Comparison of ENCODE assay signal across 1 cellular context in the genomic region with DNA sequence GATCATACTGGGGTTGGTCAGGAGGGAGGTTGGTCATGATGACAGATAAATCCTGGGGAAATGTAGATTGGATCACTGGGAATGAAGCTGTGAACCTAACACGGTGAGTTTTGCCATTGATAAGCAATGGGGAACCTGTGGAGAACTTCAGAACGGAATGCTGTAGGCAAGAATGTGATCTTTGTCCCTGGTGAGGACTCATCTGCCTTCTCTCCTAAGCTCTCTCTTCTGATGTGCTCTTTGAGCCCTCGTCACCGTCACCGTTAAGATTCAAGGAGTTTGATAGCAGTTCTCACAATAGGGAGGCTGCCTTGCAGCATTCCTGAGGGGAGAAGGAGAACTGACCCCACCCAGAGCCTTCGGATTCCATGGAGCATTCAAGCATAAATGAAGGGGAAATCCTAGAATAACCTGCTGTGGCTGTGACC.
A peak's percentile ranks its signal among the peaks of the same experiment; 100 is the strongest.
TF ChIP-seq lines count a peak whose summit lies in the region.

No MANE protein-coding gene starts in this region.

TF ChIP-seq in GM23338, 12 proteins besides CTCF, POLR2A, EP300 and RAD21 (continued from another document):
- TF ChIP-seq, protein P1, sequence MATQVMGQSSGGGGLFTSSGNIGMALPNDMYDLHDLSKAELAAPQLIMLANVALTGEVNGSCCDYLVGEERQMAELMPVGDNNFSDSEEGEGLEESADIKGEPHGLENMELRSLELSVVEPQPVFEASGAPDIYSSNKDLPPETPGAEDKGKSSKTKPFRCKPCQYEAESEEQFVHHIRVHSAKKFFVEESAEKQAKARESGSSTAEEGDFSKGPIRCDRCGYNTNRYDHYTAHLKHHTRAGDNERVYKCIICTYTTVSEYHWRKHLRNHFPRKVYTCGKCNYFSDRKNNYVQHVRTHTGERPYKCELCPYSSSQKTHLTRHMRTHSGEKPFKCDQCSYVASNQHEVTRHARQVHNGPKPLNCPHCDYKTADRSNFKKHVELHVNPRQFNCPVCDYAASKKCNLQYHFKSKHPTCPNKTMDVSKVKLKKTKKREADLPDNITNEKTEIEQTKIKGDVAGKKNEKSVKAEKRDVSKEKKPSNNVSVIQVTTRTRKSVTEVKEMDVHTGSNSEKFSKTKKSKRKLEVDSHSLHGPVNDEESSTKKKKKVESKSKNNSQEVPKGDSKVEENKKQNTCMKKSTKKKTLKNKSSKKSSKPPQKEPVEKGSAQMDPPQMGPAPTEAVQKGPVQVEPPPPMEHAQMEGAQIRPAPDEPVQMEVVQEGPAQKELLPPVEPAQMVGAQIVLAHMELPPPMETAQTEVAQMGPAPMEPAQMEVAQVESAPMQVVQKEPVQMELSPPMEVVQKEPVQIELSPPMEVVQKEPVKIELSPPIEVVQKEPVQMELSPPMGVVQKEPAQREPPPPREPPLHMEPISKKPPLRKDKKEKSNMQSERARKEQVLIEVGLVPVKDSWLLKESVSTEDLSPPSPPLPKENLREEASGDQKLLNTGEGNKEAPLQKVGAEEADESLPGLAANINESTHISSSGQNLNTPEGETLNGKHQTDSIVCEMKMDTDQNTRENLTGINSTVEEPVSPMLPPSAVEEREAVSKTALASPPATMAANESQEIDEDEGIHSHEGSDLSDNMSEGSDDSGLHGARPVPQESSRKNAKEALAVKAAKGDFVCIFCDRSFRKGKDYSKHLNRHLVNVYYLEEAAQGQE (IDR thresholded peaks at IDR 0.05; ENCODE audit: unreplicated experiment), result no peak
- TF ChIP-seq STAT1 (IDR thresholded peaks at IDR 0.05; ENCODE audit: unreplicated experiment), result no peak
- TF ChIP-seq JUNB (IDR thresholded peaks at IDR 0.05; ENCODE audit: unreplicated experiment), result no peak
- no peak for TF ChIP-seq ZNF331 (CRISPR knock-in tag; IDR thresholded peaks at IDR 0.05; ENCODE audit: low read depth)
- TF ChIP-seq, protein P2, sequence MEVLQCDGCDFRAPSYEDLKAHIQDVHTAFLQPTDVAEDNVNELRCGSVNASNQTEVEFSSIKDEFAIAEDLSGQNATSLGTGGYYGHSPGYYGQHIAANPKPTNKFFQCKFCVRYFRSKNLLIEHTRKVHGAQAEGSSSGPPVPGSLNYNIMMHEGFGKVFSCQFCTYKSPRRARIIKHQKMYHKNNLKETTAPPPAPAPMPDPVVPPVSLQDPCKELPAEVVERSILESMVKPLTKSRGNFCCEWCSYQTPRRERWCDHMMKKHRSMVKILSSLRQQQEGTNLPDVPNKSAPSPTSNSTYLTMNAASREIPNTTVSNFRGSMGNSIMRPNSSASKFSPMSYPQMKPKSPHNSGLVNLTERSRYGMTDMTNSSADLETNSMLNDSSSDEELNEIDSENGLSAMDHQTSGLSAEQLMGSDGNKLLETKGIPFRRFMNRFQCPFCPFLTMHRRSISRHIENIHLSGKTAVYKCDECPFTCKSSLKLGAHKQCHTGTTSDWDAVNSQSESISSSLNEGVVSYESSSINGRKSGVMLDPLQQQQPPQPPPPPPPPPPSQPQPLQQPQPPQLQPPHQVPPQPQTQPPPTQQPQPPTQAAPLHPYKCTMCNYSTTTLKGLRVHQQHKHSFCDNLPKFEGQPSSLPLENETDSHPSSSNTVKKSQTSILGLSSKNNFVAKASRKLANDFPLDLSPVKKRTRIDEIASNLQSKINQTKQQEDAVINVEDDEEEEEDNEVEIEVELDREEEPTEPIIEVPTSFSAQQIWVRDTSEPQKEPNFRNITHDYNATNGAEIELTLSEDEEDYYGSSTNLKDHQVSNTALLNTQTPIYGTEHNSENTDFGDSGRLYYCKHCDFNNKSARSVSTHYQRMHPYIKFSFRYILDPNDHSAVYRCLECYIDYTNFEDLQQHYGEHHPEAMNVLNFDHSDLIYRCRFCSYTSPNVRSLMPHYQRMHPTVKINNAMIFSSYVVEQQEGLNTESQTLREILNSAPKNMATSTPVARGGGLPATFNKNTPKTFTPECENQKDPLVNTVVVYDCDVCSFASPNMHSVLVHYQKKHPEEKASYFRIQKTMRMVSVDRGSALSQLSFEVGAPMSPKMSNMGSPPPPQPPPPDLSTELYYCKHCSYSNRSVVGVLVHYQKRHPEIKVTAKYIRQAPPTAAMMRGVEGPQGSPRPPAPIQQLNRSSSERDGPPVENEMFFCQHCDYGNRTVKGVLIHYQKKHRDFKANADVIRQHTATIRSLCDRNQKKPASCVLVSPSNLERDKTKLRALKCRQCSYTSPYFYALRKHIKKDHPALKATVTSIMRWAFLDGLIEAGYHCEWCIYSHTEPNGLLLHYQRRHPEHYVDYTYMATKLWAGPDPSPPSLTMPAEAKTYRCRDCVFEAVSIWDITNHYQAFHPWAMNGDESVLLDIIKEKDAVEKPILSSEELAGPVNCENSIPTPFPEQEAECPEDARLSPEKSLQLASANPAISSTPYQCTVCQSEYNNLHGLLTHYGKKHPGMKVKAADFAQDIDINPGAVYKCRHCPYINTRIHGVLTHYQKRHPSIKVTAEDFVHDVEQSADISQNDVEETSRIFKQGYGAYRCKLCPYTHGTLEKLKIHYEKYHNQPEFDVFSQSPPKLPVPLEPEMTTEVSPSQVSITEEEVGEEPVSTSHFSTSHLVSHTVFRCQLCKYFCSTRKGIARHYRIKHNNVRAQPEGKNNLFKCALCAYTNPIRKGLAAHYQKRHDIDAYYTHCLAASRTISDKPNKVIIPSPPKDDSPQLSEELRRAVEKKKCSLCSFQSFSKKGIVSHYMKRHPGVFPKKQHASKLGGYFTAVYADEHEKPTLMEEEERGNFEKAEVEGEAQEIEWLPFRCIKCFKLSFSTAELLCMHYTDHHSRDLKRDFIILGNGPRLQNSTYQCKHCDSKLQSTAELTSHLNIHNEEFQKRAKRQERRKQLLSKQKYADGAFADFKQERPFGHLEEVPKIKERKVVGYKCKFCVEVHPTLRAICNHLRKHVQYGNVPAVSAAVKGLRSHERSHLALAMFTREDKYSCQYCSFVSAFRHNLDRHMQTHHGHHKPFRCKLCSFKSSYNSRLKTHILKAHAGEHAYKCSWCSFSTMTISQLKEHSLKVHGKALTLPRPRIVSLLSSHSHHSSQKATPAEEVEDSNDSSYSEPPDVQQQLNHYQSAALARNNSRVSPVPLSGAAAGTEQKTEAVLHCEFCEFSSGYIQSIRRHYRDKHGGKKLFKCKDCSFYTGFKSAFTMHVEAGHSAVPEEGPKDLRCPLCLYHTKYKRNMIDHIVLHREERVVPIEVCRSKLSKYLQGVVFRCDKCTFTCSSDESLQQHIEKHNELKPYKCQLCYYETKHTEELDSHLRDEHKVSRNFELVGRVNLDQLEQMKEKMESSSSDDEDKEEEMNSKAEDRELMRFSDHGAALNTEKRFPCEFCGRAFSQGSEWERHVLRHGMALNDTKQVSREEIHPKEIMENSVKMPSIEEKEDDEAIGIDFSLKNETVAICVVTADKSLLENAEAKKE (CRISPR knock-in tag; IDR thresholded peaks at IDR 0.05), result peak; percentile 96
- no peak for TF ChIP-seq POLR2AphosphoS5 (IDR thresholded peaks at IDR 0.05; ENCODE audit: low read depth)
- peak; percentile 77 for TF ChIP-seq CREB1 (CRISPR knock-in tag; IDR thresholded peaks at IDR 0.05; ENCODE audit: low read depth)
- TF ChIP-seq EZH2phosphoT487 (IDR thresholded peaks at IDR 0.05; ENCODE audit: unreplicated experiment), result no peak
- no peak for TF ChIP-seq EZH2 (IDR thresholded peaks at IDR 0.05; ENCODE audit: low read depth, unreplicated experiment)
- TF ChIP-seq NANOG (IDR thresholded peaks at IDR 0.05; ENCODE audit: borderline replicate concordance), result no peak
- no peak for TF ChIP-seq ZNF114 (CRISPR knock-in tag; IDR thresholded peaks at IDR 0.05)
